ENCODE assay signal across 27 cellular contexts in the genomic region with DNA sequence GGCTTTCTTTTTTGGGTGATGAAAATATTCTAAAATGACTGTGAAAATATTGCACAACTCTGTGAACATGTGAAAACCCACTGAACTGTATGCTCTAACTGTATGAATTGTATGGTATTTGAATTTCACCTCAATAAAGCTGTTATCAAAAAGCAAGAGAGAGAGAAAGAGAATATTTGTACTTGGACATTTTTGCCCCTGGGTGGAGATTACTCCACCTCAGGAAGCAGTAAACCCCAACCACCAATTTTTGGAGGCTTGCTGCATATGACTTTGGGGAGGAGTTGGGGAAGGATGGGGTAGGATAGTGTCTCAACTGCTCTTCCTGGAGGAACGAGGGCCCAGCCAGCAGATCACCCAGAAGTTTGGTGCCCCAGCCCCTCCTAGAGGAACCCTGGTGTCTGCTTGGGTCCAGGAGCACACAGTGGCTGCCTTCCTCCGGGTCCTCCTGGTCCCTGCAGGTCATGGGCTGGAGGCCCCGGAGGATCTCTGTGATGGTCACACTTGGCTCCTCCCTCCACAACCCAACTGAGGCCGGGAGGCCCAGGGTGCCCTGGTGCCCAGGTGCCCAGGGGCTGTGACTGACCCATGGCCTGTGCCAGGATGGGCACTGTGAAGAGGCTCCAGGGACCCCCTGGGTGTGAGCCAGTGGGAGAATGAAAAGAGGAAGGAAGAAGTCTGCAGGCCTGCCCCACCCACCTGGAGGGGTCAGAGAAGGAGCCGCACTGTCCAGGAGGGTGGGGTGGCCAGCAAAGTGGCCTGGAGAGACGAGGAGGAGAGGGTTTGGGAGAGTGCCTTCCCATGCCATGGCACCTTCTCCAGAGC. TPM values are rescaled to one million over a fixed set of nuclear protein-coding genes. Genes with fewer than 3 reads are reported as not detected.
DNase-seq lines count a peak whose midpoint lies in the region; ATAC-seq, FAIRE-seq and TF ChIP-seq lines count a peak whose summit lies in the region.
"Had no signal": no experiment of that assay in that cellular context is flagged by ENCODE, and none has a peak within 500 bp of the region (broad histone marks: within the 10 kb centered on the region; RNA-seq: fewer than 3 reads in every experiment).

No MANE protein-coding gene starts in this region.

- POLR2A ChIA-PET in HepG2 (lab: Yijun Ruan, JAX), result no interaction called here

- ATAC-seq in Right ventricle myocardium superior (ENCODE audit: poor library complexity), result peak; percentile 33
- no peak for ATAC-seq in HepG2
- peak; percentile 45 for ATAC-seq in upper lobe of right lung
- ATAC-seq in aorta (ENCODE audit: low FRiP score), result no peak
- ATAC-seq in GM21737 (IDR thresholded peaks at IDR 0.05; ENCODE audit: unreplicated experiment), result no peak
- ATAC-seq: CD8-positive, alpha-beta T cell had no signal

- no peak overlapping the region for H3K4me2 ChIP-seq in HepG2 (ENCODE audit: low read depth, low read length)

- BruUV-seq in HepG2 (replicated peaks; lab: Mats Ljungman, UMichigan), result no TSS peak

- TF ChIP-seq CTCF in right atrium auricular region (IDR thresholded peaks at IDR 0.05) (no peak), HepG2 (CRISPR knock-in tag; IDR thresholded peaks at IDR 0.05) (no peak), upper lobe of right lung (IDR thresholded peaks at IDR 0.05) (no peak)

- H3K4me1 ChIP-seq in right atrium auricular region, result peaks cover 0 to 6% of the 10 kb centered on the region in 2 donors
- H3K4me1 ChIP-seq in HepG2 (ENCODE audit: insufficient read depth, low read length), result peaks cover 27% of the 10 kb centered on the region
- peaks cover 4% of the 10 kb centered on the region for H3K4me1 ChIP-seq in upper lobe of right lung
- no peaks in the 10 kb centered on the region for H3K4me1 ChIP-seq in aorta (ENCODE audit: control insufficient read depth in 1 of 2, insufficient read depth in 2 of 2, low read length in 2 of 2)
- H3K4me1 ChIP-seq: ascending aorta had no signal

- no peak overlapping the region for H3K27ac ChIP-seq in right atrium auricular region
- H3K27ac ChIP-seq in HepG2 (ENCODE audit: extremely low read length, insufficient read depth, low read length), result no peak overlapping the region
- H3K27ac ChIP-seq in upper lobe of right lung, result no peak overlapping the region
- H3K27ac ChIP-seq in aorta (ENCODE audit: low read depth in 1 of 2, low read length in 2 of 2), result no peak overlapping the region
- H3K27ac ChIP-seq: ascending aorta, SJSA1 had no signal

- CTCF ChIA-PET in HepG2 (lab: Yijun Ruan, JAX; ENCODE audit: low intra/inter-chr PET ratio, low total read pairs), result no interaction called here

- no peaks in the 10 kb centered on the region for H3K36me3 ChIP-seq in right atrium auricular region
- no peaks in the 10 kb centered on the region for H3K36me3 ChIP-seq in HepG2 (replicated peaks in 1 of 2; ENCODE audit: control insufficient read depth in 1 of 2, insufficient read depth in 2 of 2, low read length in 2 of 2)
- H3K36me3 ChIP-seq in upper lobe of right lung, result no peaks in the 10 kb centered on the region
- no peaks in the 10 kb centered on the region for H3K36me3 ChIP-seq in aorta (ENCODE audit: control insufficient read depth in 1 of 2, insufficient read depth in 2 of 2, low read length in 1 of 2)
- H3K36me3 ChIP-seq: ascending aorta, SJSA1 had no signal

- H3K27me3 ChIP-seq in right atrium auricular region (no peaks in the 10 kb centered on the region), HepG2 (ENCODE audit: control insufficient read depth in 1 of 2, insufficient read depth in 2 of 2, low read length in 2 of 2) (peaks cover 1 to 30% of the 10 kb centered on the region in 2 experiments; a peak in 3 of 5 replicates), upper lobe of right lung (no peaks in the 10 kb centered on the region), aorta (ENCODE audit: control insufficient read depth in 1 of 2, insufficient read depth in 2 of 2, low read length in 1 of 2) (no peaks in the 10 kb centered on the region)
- H3K27me3 ChIP-seq: ascending aorta, SJSA1 had no signal

- H3K4me3 ChIP-seq in right atrium auricular region, result no peak overlapping the region
- H3K4me3 ChIP-seq in HepG2 (replicated peaks in 1 of 3; ENCODE audit: insufficient read depth in 1 of 3, low read depth in 2 of 3, low read length in 3 of 3), result no peak overlapping the region
- no peak overlapping the region for H3K4me3 ChIP-seq in upper lobe of right lung
- H3K4me3 ChIP-seq in aorta (ENCODE audit: low read length in 2 of 2), result no peak overlapping the region
- H3K4me3 ChIP-seq: ascending aorta, SJSA1 had no signal

- DNase-seq in Right ventricle myocardium superior, result no peak
- DNase-seq in right atrium auricular region (ENCODE audit: low spot score), result no peak
- peak; percentile 31 for DNase-seq in UCSD-AML1 (lab: John Stamatoyannopoulos, UW; ENCODE audit: unreplicated experiment)
- DNase-seq in HepG2 (ENCODE audit: low spot score), result no peak
- no peak for DNase-seq in upper lobe of right lung
- DNase-seq in aorta, result no peak
- DNase-seq in DMS79 treated with DMSO at 0.1 percent for 48 hours (lab: John Stamatoyannopoulos, UW), result no peak
- DNase-seq: ACHN; activated CD4-positive, alpha-beta T cell treated with anti-CD3 and anti-CD28 coated beads, Interleukin-2, amount 10 ng/mL, durations not matched to agents 24 days and 14 days; activated gamma-delta T cell treated with Interleukin-2 at 50 U/mL for 16 hours; CD8-positive, alpha-beta T cell; DND-41; H7; kidney; NCI-H1092 treated with DMSO at 0.1 percent for 48 hours; NCI-H2081 treated with DMSO at 0.1 percent for 48 hours; NCI-H526; stimulated activated CD4-positive, alpha-beta T cell treated with anti-CD3 and anti-CD28 coated beads, Interleukin-15, amount 100 ng/mL, for 24 hours; stimulated activated naive CD4-positive, alpha-beta T cell treated with Interleukin-2 at 50 U/mL for 16 hours had no signal

- intact Hi-C loops in Right ventricle myocardium superior (cut with DNase I), result no loop called here
- intact Hi-C loops in HepG2 (cut with micrococcal nuclease; ENCODE audit: unreplicated experiment), result no loop called here
- intact Hi-C loops in upper lobe of right lung (cut with DNase I), result no loop called here
- intact Hi-C loops in aorta (cut with DNase I), result no loop called here

- TF ChIP-seq POLR2A in HepG2 (IDR thresholded peaks at IDR 0.05; ENCODE audit: insufficient read depth in 1 of 2, low read depth in 2 of 2, low read length in 2 of 2), result no peak

- FAIRE-seq in HepG2 (lab: Jason Lieb, UNC), result no peak
- FAIRE-seq: endometrium, kidney had no signal

- WGBS in HepG2 (ENCODE audit: low lambda C conversion rate), result 5% methylated on average over 3 of the region's 6 CpGs
- WGBS in aorta, 2 donors, result 85 to 91% methylated on average over 6 of the region's 6 CpGs

- TF ChIP-seq RAD21 in HepG2 (CRISPR knock-in tag; IDR thresholded peaks at IDR 0.05), result no peak

- no peak for TF ChIP-seq EP300 in HepG2 (IDR thresholded peaks at IDR 0.05; ENCODE audit: low read depth in 2 of 2, low read length in 2 of 2)
- no peak for TF ChIP-seq EP300 in HepG2 (CRISPR knock-in tag; IDR thresholded peaks at IDR 0.05; ENCODE audit: borderline replicate concordance)

- H2AFZ ChIP-seq in HepG2 (ENCODE audit: low read length), result no peak overlapping the region

- no peaks in the 10 kb centered on the region for H3K79me2 ChIP-seq in HepG2 (ENCODE audit: insufficient read depth, low read length)

- H3K9ac ChIP-seq in HepG2 (ENCODE audit: insufficient read depth, low read depth, low read length), result no peak overlapping the region

- no peaks in the 10 kb centered on the region for H4K20me1 ChIP-seq in HepG2 (ENCODE audit: insufficient read depth, low read length)

- in situ Hi-C loops in HepG2 (cut with HindIII; ENCODE audit: extremely low pct_ligation_motif_present, low pct_unique_long_range_greater_than_20kb), result no loop called here

- no peaks in the 10 kb centered on the region for H3K9me3 ChIP-seq in right atrium auricular region
- no peaks in the 10 kb centered on the region for H3K9me3 ChIP-seq in HepG2 (ENCODE audit: low read length)
- H3K9me3 ChIP-seq in upper lobe of right lung, result no peaks in the 10 kb centered on the region
- H3K9me3 ChIP-seq in aorta (ENCODE audit: control insufficient read depth, low read length), result no peaks in the 10 kb centered on the region
- H3K9me3 ChIP-seq: ascending aorta, SJSA1 had no signal

RNA-seq across cellular contexts. Expression of a gene that starts 15.2 kb away (rescaled TPM):
- 20.4 TPM for total RNA-seq in Right ventricle myocardium superior
- total RNA-seq in right atrium auricular region, result 10 to 100 TPM; 33.1 to 36.0 TPM
- total RNA-seq in HepG2 (2016; rRNA removed; fragmentation: Illumina TruSeq; extraction: Trizol), result 16.0 and 19.3 TPM in 2 replicates
- total RNA-seq in HepG2 (2016; cell fraction: cytosol; rRNA removed; fragmentation: Illumina TruSeq; extraction: Trizol; ENCODE audit: low read depth), result 5.2 and 7.0 TPM in 2 replicates
- total RNA-seq in HepG2 (2016; cell fraction: insoluble cytoplasmic fraction; rRNA removed; fragmentation: Illumina TruSeq; extraction: Trizol), result 12.5 and 21.2 TPM in 2 replicates
- 5.1 and 6.4 TPM in 2 replicates for total RNA-seq in HepG2 (2016; cell fraction: membrane; rRNA removed; fragmentation: Illumina TruSeq; extraction: Trizol)
- total RNA-seq in HepG2 (2016; cell fraction: nucleus; rRNA removed; fragmentation: Illumina TruSeq; extraction: Trizol), result 23.0 and 24.4 TPM in 2 replicates
- 25.3 and 28.9 TPM in 2 replicates for polyA plus RNA-seq in HepG2 (2011; rRNA removed)
- polyA plus RNA-seq in HepG2 (2011; cell fraction: cytosol; rRNA removed), result 16.7 and 22.6 TPM in 2 replicates
- 156 and 186 TPM in 2 replicates for polyA plus RNA-seq in HepG2 (2011; cell fraction: nucleus; rRNA removed)
- 11.1 and 11.5 TPM in 2 replicates for polyA plus RNA-seq in HepG2 (2012)
- 1.6 and 2.0 TPM in 2 replicates for polyA plus RNA-seq in HepG2 (2016; cell fraction: cytosol; fragmentation: Illumina TruSeq; extraction: Trizol; ENCODE audit: low read depth)
- 13.6 and 16.4 TPM in 2 replicates for polyA plus RNA-seq in HepG2 (2016; cell fraction: insoluble cytoplasmic fraction; fragmentation: Illumina TruSeq; extraction: Trizol; ENCODE audit: low read depth)
- polyA plus RNA-seq in HepG2 (2016; cell fraction: membrane; fragmentation: Illumina TruSeq; extraction: Trizol; ENCODE audit: low read depth), result 2.3 and 3.1 TPM in 2 replicates
- 45.3 and 47.7 TPM in 2 replicates for polyA plus RNA-seq in HepG2 (2016; cell fraction: nucleus; fragmentation: Illumina TruSeq; extraction: Trizol; ENCODE audit: insufficient read depth, low read depth)
- 19.1 and 21.9 TPM in 2 replicates for polyA minus RNA-seq in HepG2 (2011; rRNA and poly(A)+ RNA removed; ENCODE audit: low replicate concordance)
- 5.4 and 6.4 TPM in 2 replicates for polyA minus RNA-seq in HepG2 (2011; cell fraction: cytosol; rRNA and poly(A)+ RNA removed)
- 26.1 and 32.8 TPM in 2 replicates for polyA minus RNA-seq in HepG2 (2011; cell fraction: nucleus; rRNA and poly(A)+ RNA removed)
- total RNA-seq in upper lobe of right lung, result 31.8 TPM
- total RNA-seq in aorta, result 10 to 100 TPM; 25.0 to 26.4 TPM
- polyA plus RNA-seq in aorta, result 10 to 100 TPM in 1 of 2 donors, 1 to 10 TPM in 1; 9.5 to 46.2 TPM

RNA-seq across cellular contexts. Expression of a gene that starts 42.0 kb away (rescaled TPM):
- not detected for total RNA-seq in Right ventricle myocardium superior
- under 1 TPM in 1 of 2 donors, not detected in 1; 0.28 TPM for total RNA-seq in right atrium auricular region
- total RNA-seq in HepG2 (2016; rRNA removed; fragmentation: Illumina TruSeq; extraction: Trizol), result not detected in 2 replicates
- total RNA-seq in HepG2 (2016; cell fraction: cytosol; rRNA removed; fragmentation: Illumina TruSeq; extraction: Trizol; ENCODE audit: low read depth), result not detected in 2 replicates
- not detected in 2 replicates for total RNA-seq in HepG2 (2016; cell fraction: insoluble cytoplasmic fraction; rRNA removed; fragmentation: Illumina TruSeq; extraction: Trizol)
- total RNA-seq in HepG2 (2016; cell fraction: membrane; rRNA removed; fragmentation: Illumina TruSeq; extraction: Trizol), result not detected in 2 replicates
- not detected in 2 replicates for total RNA-seq in HepG2 (2016; cell fraction: nucleus; rRNA removed; fragmentation: Illumina TruSeq; extraction: Trizol)
- not detected in 2 replicates for polyA plus RNA-seq in HepG2 (2011; rRNA removed)
- polyA plus RNA-seq in HepG2 (2011; cell fraction: cytosol; rRNA removed), result not detected in 2 replicates
- not detected in 2 replicates for polyA plus RNA-seq in HepG2 (2011; cell fraction: nucleus; rRNA removed)
- polyA plus RNA-seq in HepG2 (2012), result 0.44 and 0.49 TPM in 2 replicates
- polyA plus RNA-seq in HepG2 (2016; cell fraction: cytosol; fragmentation: Illumina TruSeq; extraction: Trizol; ENCODE audit: low read depth), result not detected in 2 replicates
- not detected in 2 replicates for polyA plus RNA-seq in HepG2 (2016; cell fraction: insoluble cytoplasmic fraction; fragmentation: Illumina TruSeq; extraction: Trizol; ENCODE audit: low read depth)
- polyA plus RNA-seq in HepG2 (2016; cell fraction: membrane; fragmentation: Illumina TruSeq; extraction: Trizol; ENCODE audit: low read depth), result not detected in 2 replicates
- polyA plus RNA-seq in HepG2 (2016; cell fraction: nucleus; fragmentation: Illumina TruSeq; extraction: Trizol; ENCODE audit: insufficient read depth, low read depth), result not detected in 2 replicates
- not detected in 2 replicates for polyA minus RNA-seq in HepG2 (2011; rRNA and poly(A)+ RNA removed; ENCODE audit: low replicate concordance)
- polyA minus RNA-seq in HepG2 (2011; cell fraction: cytosol; rRNA and poly(A)+ RNA removed), result not detected in 2 replicates
- not detected in 2 replicates for polyA minus RNA-seq in HepG2 (2011; cell fraction: nucleus; rRNA and poly(A)+ RNA removed)
- total RNA-seq in upper lobe of right lung, result not detected
- under 1 TPM in 1 of 2 donors, not detected in 1; 0.81 TPM for total RNA-seq in aorta
- under 1 TPM; 0.25 to 0.72 TPM for polyA plus RNA-seq in aorta
- total RNA-seq: activated CD4-positive, alpha-beta T cell treated with anti-CD3 and anti-CD28 coated beads, Interleukin-2, amount 10 ng/mL, durations not matched to agents 24 days and 14 days; ascending aorta; CD8-positive, alpha-beta T cell; fibroblast of villous mesenchyme; H7; mesenteric fat pad; OCI-LY7; SJSA1 had no signal

RNA-seq across cellular contexts. Expression of a gene that starts 57.6 kb away (rescaled TPM):
- total RNA-seq in Right ventricle myocardium superior (1.2 TPM), right atrium auricular region (1 to 10 TPM; 1.5 to 7.0 TPM), HepG2 (2016; rRNA removed; fragmentation: Illumina TruSeq; extraction: Trizol) (not detected in 2 replicates), upper lobe of right lung (not detected), aorta (1 to 10 TPM; 2.6 to 5.9 TPM)
- total RNA-seq in HepG2 (2016; cell fraction: cytosol; rRNA removed; fragmentation: Illumina TruSeq; extraction: Trizol; ENCODE audit: low read depth), result not detected in 2 replicates
- not detected in 2 replicates for total RNA-seq in HepG2 (2016; cell fraction: insoluble cytoplasmic fraction; rRNA removed; fragmentation: Illumina TruSeq; extraction: Trizol)
- total RNA-seq in HepG2 (2016; cell fraction: membrane; rRNA removed; fragmentation: Illumina TruSeq; extraction: Trizol), result not detected in 2 replicates
- not detected in 2 replicates for total RNA-seq in HepG2 (2016; cell fraction: nucleus; rRNA removed; fragmentation: Illumina TruSeq; extraction: Trizol)
- polyA plus RNA-seq in HepG2 (2011; rRNA removed) (not detected in 2 replicates), aorta (under 1 TPM in 1 of 2 donors, not detected in 1; 0.08 TPM)
- polyA plus RNA-seq in HepG2 (2011; cell fraction: cytosol; rRNA removed), result not detected in 2 replicates
- polyA plus RNA-seq in HepG2 (2011; cell fraction: nucleus; rRNA removed), result not detected in 2 replicates
- polyA plus RNA-seq in HepG2 (2012), result 0.04 TPM in 1 of 2 replicates, not detected in the other
- polyA plus RNA-seq in HepG2 (2016; cell fraction: cytosol; fragmentation: Illumina TruSeq; extraction: Trizol; ENCODE audit: low read depth), result not detected in 2 replicates
- not detected in 2 replicates for polyA plus RNA-seq in HepG2 (2016; cell fraction: insoluble cytoplasmic fraction; fragmentation: Illumina TruSeq; extraction: Trizol; ENCODE audit: low read depth)
- not detected in 2 replicates for polyA plus RNA-seq in HepG2 (2016; cell fraction: membrane; fragmentation: Illumina TruSeq; extraction: Trizol; ENCODE audit: low read depth)
- not detected in 2 replicates for polyA plus RNA-seq in HepG2 (2016; cell fraction: nucleus; fragmentation: Illumina TruSeq; extraction: Trizol; ENCODE audit: insufficient read depth, low read depth)
- not detected in 2 replicates for polyA minus RNA-seq in HepG2 (2011; rRNA and poly(A)+ RNA removed; ENCODE audit: low replicate concordance)
- not detected in 2 replicates for polyA minus RNA-seq in HepG2 (2011; cell fraction: cytosol; rRNA and poly(A)+ RNA removed)
- polyA minus RNA-seq in HepG2 (2011; cell fraction: nucleus; rRNA and poly(A)+ RNA removed), result not detected in 2 replicates
- total RNA-seq: activated CD4-positive, alpha-beta T cell treated with anti-CD3 and anti-CD28 coated beads, Interleukin-2, amount 10 ng/mL, durations not matched to agents 24 days and 14 days; CD8-positive, alpha-beta T cell; fibroblast of villous mesenchyme; mesenteric fat pad; natural killer cell treated with Interleukin-12 subunit alpha and Interleukin-12 subunit beta and Interleukin-15 and Interleukin-18, amount 100 ng/mL, for 72 hours; OCI-LY7; SJSA1 had no signal

Comparison
In these comparisons a context has a peak if more than half of its experiments do, and no peak if none do; other contexts are left out.
1. ATAC-seq: peak in Right ventricle myocardium superior (single experiment) and upper lobe of right lung (single experiment); none in HepG2 (single experiment), aorta (single experiment) and GM21737 (single experiment).